1 cellular context compared by ENCODE assay signal in genomic region chr9:99185328-99185632, GRCh38.
TF ChIP-seq lines count a peak whose summit lies in the region.

No MANE protein-coding gene starts in this region.

TF ChIP-seq in GM23338, 12 proteins besides CTCF, POLR2A, EP300 and RAD21 (continued from another document):
- TF ChIP-seq, protein P1, sequence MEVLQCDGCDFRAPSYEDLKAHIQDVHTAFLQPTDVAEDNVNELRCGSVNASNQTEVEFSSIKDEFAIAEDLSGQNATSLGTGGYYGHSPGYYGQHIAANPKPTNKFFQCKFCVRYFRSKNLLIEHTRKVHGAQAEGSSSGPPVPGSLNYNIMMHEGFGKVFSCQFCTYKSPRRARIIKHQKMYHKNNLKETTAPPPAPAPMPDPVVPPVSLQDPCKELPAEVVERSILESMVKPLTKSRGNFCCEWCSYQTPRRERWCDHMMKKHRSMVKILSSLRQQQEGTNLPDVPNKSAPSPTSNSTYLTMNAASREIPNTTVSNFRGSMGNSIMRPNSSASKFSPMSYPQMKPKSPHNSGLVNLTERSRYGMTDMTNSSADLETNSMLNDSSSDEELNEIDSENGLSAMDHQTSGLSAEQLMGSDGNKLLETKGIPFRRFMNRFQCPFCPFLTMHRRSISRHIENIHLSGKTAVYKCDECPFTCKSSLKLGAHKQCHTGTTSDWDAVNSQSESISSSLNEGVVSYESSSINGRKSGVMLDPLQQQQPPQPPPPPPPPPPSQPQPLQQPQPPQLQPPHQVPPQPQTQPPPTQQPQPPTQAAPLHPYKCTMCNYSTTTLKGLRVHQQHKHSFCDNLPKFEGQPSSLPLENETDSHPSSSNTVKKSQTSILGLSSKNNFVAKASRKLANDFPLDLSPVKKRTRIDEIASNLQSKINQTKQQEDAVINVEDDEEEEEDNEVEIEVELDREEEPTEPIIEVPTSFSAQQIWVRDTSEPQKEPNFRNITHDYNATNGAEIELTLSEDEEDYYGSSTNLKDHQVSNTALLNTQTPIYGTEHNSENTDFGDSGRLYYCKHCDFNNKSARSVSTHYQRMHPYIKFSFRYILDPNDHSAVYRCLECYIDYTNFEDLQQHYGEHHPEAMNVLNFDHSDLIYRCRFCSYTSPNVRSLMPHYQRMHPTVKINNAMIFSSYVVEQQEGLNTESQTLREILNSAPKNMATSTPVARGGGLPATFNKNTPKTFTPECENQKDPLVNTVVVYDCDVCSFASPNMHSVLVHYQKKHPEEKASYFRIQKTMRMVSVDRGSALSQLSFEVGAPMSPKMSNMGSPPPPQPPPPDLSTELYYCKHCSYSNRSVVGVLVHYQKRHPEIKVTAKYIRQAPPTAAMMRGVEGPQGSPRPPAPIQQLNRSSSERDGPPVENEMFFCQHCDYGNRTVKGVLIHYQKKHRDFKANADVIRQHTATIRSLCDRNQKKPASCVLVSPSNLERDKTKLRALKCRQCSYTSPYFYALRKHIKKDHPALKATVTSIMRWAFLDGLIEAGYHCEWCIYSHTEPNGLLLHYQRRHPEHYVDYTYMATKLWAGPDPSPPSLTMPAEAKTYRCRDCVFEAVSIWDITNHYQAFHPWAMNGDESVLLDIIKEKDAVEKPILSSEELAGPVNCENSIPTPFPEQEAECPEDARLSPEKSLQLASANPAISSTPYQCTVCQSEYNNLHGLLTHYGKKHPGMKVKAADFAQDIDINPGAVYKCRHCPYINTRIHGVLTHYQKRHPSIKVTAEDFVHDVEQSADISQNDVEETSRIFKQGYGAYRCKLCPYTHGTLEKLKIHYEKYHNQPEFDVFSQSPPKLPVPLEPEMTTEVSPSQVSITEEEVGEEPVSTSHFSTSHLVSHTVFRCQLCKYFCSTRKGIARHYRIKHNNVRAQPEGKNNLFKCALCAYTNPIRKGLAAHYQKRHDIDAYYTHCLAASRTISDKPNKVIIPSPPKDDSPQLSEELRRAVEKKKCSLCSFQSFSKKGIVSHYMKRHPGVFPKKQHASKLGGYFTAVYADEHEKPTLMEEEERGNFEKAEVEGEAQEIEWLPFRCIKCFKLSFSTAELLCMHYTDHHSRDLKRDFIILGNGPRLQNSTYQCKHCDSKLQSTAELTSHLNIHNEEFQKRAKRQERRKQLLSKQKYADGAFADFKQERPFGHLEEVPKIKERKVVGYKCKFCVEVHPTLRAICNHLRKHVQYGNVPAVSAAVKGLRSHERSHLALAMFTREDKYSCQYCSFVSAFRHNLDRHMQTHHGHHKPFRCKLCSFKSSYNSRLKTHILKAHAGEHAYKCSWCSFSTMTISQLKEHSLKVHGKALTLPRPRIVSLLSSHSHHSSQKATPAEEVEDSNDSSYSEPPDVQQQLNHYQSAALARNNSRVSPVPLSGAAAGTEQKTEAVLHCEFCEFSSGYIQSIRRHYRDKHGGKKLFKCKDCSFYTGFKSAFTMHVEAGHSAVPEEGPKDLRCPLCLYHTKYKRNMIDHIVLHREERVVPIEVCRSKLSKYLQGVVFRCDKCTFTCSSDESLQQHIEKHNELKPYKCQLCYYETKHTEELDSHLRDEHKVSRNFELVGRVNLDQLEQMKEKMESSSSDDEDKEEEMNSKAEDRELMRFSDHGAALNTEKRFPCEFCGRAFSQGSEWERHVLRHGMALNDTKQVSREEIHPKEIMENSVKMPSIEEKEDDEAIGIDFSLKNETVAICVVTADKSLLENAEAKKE (CRISPR knock-in tag; IDR thresholded peaks at IDR 0.05), result no peak
- TF ChIP-seq EZH2 (IDR thresholded peaks at IDR 0.05; ENCODE audit: low read depth, unreplicated experiment), result no peak
- no peak for TF ChIP-seq EZH2phosphoT487 (IDR thresholded peaks at IDR 0.05; ENCODE audit: unreplicated experiment)
- no peak for TF ChIP-seq STAT1 (IDR thresholded peaks at IDR 0.05; ENCODE audit: unreplicated experiment)
- no peak for TF ChIP-seq ZNF114 (CRISPR knock-in tag; IDR thresholded peaks at IDR 0.05)
- TF ChIP-seq REST (IDR thresholded peaks at IDR 0.05; ENCODE audit: unreplicated experiment), result no peak
